ENCODE assay signal across 8 cellular contexts in the genomic region with DNA sequence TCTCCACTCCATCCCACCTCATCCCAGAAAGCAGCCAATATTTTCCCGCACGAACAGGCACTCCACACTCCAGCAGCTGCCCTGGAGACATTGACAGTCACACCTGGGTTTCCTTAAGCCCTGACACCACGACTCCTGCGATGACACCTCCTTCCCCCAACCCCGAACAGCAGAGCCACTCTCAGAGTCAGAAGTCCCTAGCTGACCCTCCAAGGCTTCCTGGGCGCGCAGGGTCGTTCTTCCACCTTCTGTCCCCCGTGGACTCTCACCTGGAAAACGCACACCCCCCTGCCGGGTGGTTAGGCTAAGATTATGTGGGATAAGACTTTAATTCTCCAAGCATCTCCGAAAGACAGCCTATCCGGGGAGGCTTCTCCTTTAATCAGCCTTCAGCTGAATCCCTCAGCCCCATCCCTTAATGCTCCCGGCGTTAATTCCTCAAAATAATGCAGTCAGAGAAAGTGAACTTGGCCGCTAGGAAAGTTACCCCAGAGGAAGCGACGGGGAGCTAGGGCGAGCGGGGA.
DNase-seq lines count a peak whose midpoint lies in the region; ATAC-seq and TF ChIP-seq lines count a peak whose summit lies in the region.

No MANE protein-coding gene starts in this region.

- no peaks in the 10 kb centered on the region for H3K9me3 Mint-ChIP-seq in stimulated activated naive CD8-positive, alpha-beta T cell treated with anti-CD3 and anti-CD28 coated beads, Interleukin-15, amount 100 ng/mL, for 72 hours

- TF ChIP-seq CTCF in astrocyte of the spinal cord (IDR thresholded peaks at IDR 0.05; ENCODE audit: low read depth, low read length), result no peak

- peaks cover 57% of the 10 kb centered on the region for H3K4me1 Mint-ChIP-seq in stimulated activated naive CD8-positive, alpha-beta T cell treated with anti-CD3 and anti-CD28 coated beads, Interleukin-15, amount 100 ng/mL, for 72 hours

- peaks cover 9% of the 10 kb centered on the region for H3K27me3 Mint-ChIP-seq in stimulated activated naive CD8-positive, alpha-beta T cell treated with anti-CD3 and anti-CD28 coated beads, Interleukin-15, amount 100 ng/mL, for 72 hours

- peak overlapping the region; percentile 53 for H3K27ac ChIP-seq in layer of hippocampus (ENCODE audit: low read depth, low read length)

- DNase-seq in NCI-H2107 treated with DMSO at 0.1 percent for 48 hours (lab: John Stamatoyannopoulos, UW; ENCODE audit: unreplicated experiment) (peak; percentile 27), NCI-H2107 (lab: John Stamatoyannopoulos, UW) (no peak), NCI-H146 treated with DMSO at 0.1 percent for 48 hours (lab: John Stamatoyannopoulos, UW; ENCODE audit: unreplicated experiment) (peak; percentile 11), astrocyte of the spinal cord (ENCODE audit: low read depth, low spot score) (no peak), NCI-H2227 (lab: John Stamatoyannopoulos, UW; ENCODE audit: unreplicated experiment) (no peak)
- DNase-seq in stimulated activated naive CD8-positive, alpha-beta T cell treated with anti-CD3 and anti-CD28 coated beads, Interleukin-15, amount 100 ng/mL, for 72 hours, result no peak

- H3K4me3 Mint-ChIP-seq in stimulated activated naive CD8-positive, alpha-beta T cell treated with anti-CD3 and anti-CD28 coated beads, Interleukin-15, amount 100 ng/mL, for 72 hours, result peak overlapping the region; percentile 73 to 80

- H3K27me3 ChIP-seq in layer of hippocampus (ENCODE audit: control insufficient read depth, insufficient read depth, low read length), result no peaks in the 10 kb centered on the region

- in situ Hi-C loops in astrocyte of the spinal cord (cut with HindIII; ENCODE audit: low sequenced_read_pairs), result no loop called here

- H3K27ac Mint-ChIP-seq in stimulated activated naive CD8-positive, alpha-beta T cell treated with anti-CD3 and anti-CD28 coated beads, Interleukin-15, amount 100 ng/mL, for 72 hours, result peak overlapping the region; percentile 1 to 9

- H3K4me3 ChIP-seq in astrocyte of the spinal cord (ENCODE audit: low read depth, low read length), result peak overlapping the region; percentile 64

- ATAC-seq in stimulated activated naive CD8-positive, alpha-beta T cell treated with anti-CD3 and anti-CD28 coated beads, Interleukin-15, amount 100 ng/mL, for 72 hours, result no peak
- no peak for ATAC-seq in GM19452 (IDR thresholded peaks at IDR 0.05; ENCODE audit: unreplicated experiment)

Comparison
In these comparisons a context has a peak if more than half of its experiments do, and no peak if none do; other contexts are left out.
1. DNase-seq: peak in NCI-H2107 treated with DMSO at 0.1 percent for 48 hours (single experiment) and NCI-H146 treated with DMSO at 0.1 percent for 48 hours (single experiment); none in NCI-H2107 (single experiment), astrocyte of the spinal cord (single experiment), stimulated activated naive CD8-positive, alpha-beta T cell treated with anti-CD3 and anti-CD28 coated beads, Interleukin-15, amount 100 ng/mL, for 72 hours (0 of 2) and NCI-H2227 (single experiment).